ENCODE assay signal across 19 cellular contexts in the genomic region with DNA sequence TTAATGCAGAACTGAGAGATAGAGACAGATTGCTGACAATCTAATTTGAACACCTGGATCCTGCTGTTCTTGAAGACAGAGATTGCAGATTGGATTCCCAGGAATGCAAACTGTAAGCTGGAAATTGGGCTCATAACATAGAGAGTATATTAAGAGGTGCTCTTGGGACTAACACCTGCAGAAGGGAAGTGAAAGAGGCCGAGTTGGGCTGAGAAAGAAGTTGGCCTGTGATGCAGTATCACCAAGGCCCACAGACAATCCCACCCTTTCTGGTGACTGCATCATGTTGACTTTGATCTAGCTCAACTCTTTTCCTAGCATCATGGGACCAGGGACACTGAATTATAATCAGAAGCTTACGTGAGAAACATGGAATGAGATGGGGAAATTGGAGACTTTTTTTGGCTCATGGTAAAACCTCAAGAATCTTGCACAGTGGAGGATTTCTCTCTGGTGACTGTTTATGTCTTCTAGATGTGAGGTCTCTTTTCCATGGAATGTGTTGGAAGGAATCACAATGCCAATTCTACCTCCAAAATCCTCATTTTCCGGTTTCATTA.
"Had no signal": no experiment of that assay in that cellular context is flagged by ENCODE, and none has a peak within 500 bp of the region (broad histone marks: within the 10 kb centered on the region; RNA-seq: fewer than 3 reads in every experiment).

No MANE protein-coding gene starts in this region.

- H3K9me3 ChIP-seq: heart right ventricle, uterus had no signal

- ATAC-seq: heart right ventricle; left ventricle myocardium superior; stimulated activated naive CD8-positive, alpha-beta T cell treated with anti-CD3 and anti-CD28 coated beads, Interleukin-15, amount 100 ng/mL, for 72 hours had no signal

- H3K4me1 ChIP-seq: heart right ventricle, uterus had no signal

- H3K36me3 ChIP-seq: brain microvascular endothelial cell, heart right ventricle, uterus had no signal

- H3K27ac ChIP-seq: brain microvascular endothelial cell, heart right ventricle, uterus had no signal

- FAIRE-seq: kidney had no signal

- H3K4me3 ChIP-seq: heart right ventricle, uterus had no signal

- H3K27me3 ChIP-seq: brain microvascular endothelial cell, heart right ventricle, uterus had no signal

- DNase-seq: activated CD4-positive, alpha-beta T cell treated with anti-CD3 and anti-CD28 coated beads, Interleukin-2, amount 50 U/mL, for 4 hours; activated CD4-positive, CD25-positive, alpha-beta regulatory T cell treated with anti-CD3 and anti-CD28 coated beads, Interleukin-2, amount 50 U/mL, for 72 hours; activated naive CD4-positive, alpha-beta T cell treated with anti-CD3 and anti-CD28 coated beads, Interleukin-2, amount 50 U/mL, for 16 hours; activated T-cell treated with anti-CD3 and anti-CD28 coated beads, Interleukin-2, amount 50 U/mL, for 1 hour; brain microvascular endothelial cell; cerebellar nuclear complex; dermis blood vessel endothelial cell; endodermal cell; erythroblast; foreskin melanocyte; heart right ventricle; kidney; left ventricle myocardium superior; mesenchymal stem cell; stimulated activated CD4-positive, alpha-beta T cell treated with anti-CD3 and anti-CD28 coated beads, Interleukin-15, amount 100 ng/mL, for 24 hours; stimulated activated CD4-positive, alpha-beta T cell treated with anti-CD3 and anti-CD28 coated beads, Interleukin-4, amount 100 ng/mL, for 24 hours; stimulated activated naive CD8-positive, alpha-beta T cell treated with anti-CD3 and anti-CD28 coated beads, Interleukin-15, amount 100 ng/mL, for 72 hours; T-helper 2 cell; uterus had no signal
